Comparison of ENCODE assay signal across 13 cellular contexts in genomic region chr17:43536236-43537088, GRCh38. TPM values are rescaled to one million over a fixed set of nuclear protein-coding genes. Genes with fewer than 3 reads are reported as not detected.
A peak's percentile ranks its signal among the peaks of the same experiment; 100 is the strongest.
DNase-seq lines count a peak whose midpoint lies in the region; ATAC-seq and TF ChIP-seq lines count a peak whose summit lies in the region.
"Had no signal": no experiment of that assay in that cellular context is flagged by ENCODE, and none has a peak within 500 bp of the region (broad histone marks: within the 10 kb centered on the region; RNA-seq: fewer than 3 reads in every experiment).

No MANE protein-coding gene starts in this region.

- DNase-seq in activated naive CD4-positive, alpha-beta T cell treated with anti-CD3 and anti-CD28 coated beads, Interleukin-2, amount 50 U/mL, for 72 hours (ENCODE audit: low spot score in 2 of 2) = no peak
- no peak for DNase-seq in activated naive CD4-positive, alpha-beta T cell (lab: John Stamatoyannopoulos, UW)
- DNase-seq in fibroblast of gingiva (ENCODE audit: low read depth) (peak; percentile 79), type B pancreatic cell (ENCODE audit: extremely low spot score, unreplicated experiment) (no peak), adrenal gland (no peak)
- DNase-seq in activated CD8-positive, alpha-beta memory T cell treated with anti-CD3 and anti-CD28 coated beads for 24 hours = no peak
- DNase-seq: activated CD4-positive, alpha-beta memory T cell treated with anti-CD3 and anti-CD28 coated beads for 36 hours had no signal

- 82 to 88% (median 87%) methylated on average over 7 of the region's 7 CpGs for WGBS in adrenal gland, 4 donors

- H3K4me3 Mint-ChIP-seq in type B pancreatic cell = peak overlapping the region; percentile 40
- H3K4me3 Mint-ChIP-seq: activated CD4-positive, alpha-beta memory T cell treated with anti-CD3 and anti-CD28 coated beads for 36 hours had no signal

- H3K27me3 Mint-ChIP-seq in type B pancreatic cell = peaks cover 7% of the 10 kb centered on the region
- H3K27me3 Mint-ChIP-seq: activated CD4-positive, alpha-beta memory T cell treated with anti-CD3 and anti-CD28 coated beads for 36 hours had no signal

- TF ChIP-seq CTCF in type B pancreatic cell (conservative IDR thresholded peaks at IDR 0.05) (no peak), adrenal gland (IDR thresholded peaks at IDR 0.05) (no peak)

- H3K9me3 Mint-ChIP-seq in activated naive CD4-positive, alpha-beta T cell treated with anti-CD3 and anti-CD28 coated beads, Interleukin-2, amount 50 U/mL, for 72 hours = no peaks in the 10 kb centered on the region
- H3K9me3 Mint-ChIP-seq in type B pancreatic cell = no peaks in the 10 kb centered on the region
- H3K9me3 Mint-ChIP-seq: activated CD4-positive, alpha-beta memory T cell treated with anti-CD3 and anti-CD28 coated beads for 36 hours had no signal

- peak overlapping the region; percentile 15 to 30 for H3K27ac Mint-ChIP-seq in activated naive CD4-positive, alpha-beta T cell treated with anti-CD3 and anti-CD28 coated beads, Interleukin-2, amount 50 U/mL, for 72 hours
- H3K27ac Mint-ChIP-seq in type B pancreatic cell = peak overlapping the region; percentile 94
- H3K27ac Mint-ChIP-seq: activated CD4-positive, alpha-beta memory T cell treated with anti-CD3 and anti-CD28 coated beads for 36 hours had no signal

- H3K36me3 Mint-ChIP-seq in activated naive CD4-positive, alpha-beta T cell treated with anti-CD3 and anti-CD28 coated beads, Interleukin-2, amount 50 U/mL, for 72 hours = no peaks in the 10 kb centered on the region
- no peaks in the 10 kb centered on the region for H3K36me3 Mint-ChIP-seq in type B pancreatic cell
- H3K36me3 Mint-ChIP-seq: activated CD4-positive, alpha-beta memory T cell treated with anti-CD3 and anti-CD28 coated beads for 36 hours had no signal

- TF ChIP-seq POLR2A in adrenal gland (IDR thresholded peaks at IDR 0.05) = no peak

- peaks cover 17% of the 10 kb centered on the region for H3K4me1 Mint-ChIP-seq in type B pancreatic cell (ENCODE audit: unreplicated experiment)

- H3K4me3 ChIP-seq in adrenal gland = no peak overlapping the region
- H3K4me3 ChIP-seq: cardiac muscle cell had no signal

- intact Hi-C loops in adrenal gland (cut with DNase I) = no loop called here

- no peaks in the 10 kb centered on the region for H3K27me3 ChIP-seq in adrenal gland
- H3K27me3 ChIP-seq: cardiac muscle cell had no signal

- peaks cover under 1 to 4% of the 10 kb centered on the region in 2 donors for H3K4me1 ChIP-seq in adrenal gland (replicated peaks in 1 of 2)

- H3K9me3 ChIP-seq in adrenal gland (replicated peaks in 1 of 3) = no peaks in the 10 kb centered on the region

- no peaks in the 10 kb centered on the region for H3K36me3 ChIP-seq in adrenal gland (replicated peaks in 1 of 2)
- H3K36me3 ChIP-seq: cardiac muscle cell had no signal

- no peak overlapping the region for H3K27ac ChIP-seq in adrenal gland
- H3K27ac ChIP-seq: C4-2B, cardiac muscle cell, parathyroid adenoma had no signal

- ATAC-seq in activated naive CD4-positive, alpha-beta T cell treated with anti-CD3 and anti-CD28 coated beads, Interleukin-2, amount 50 U/mL, for 72 hours = peak in 1 of 2 donors; percentile 52
- no peak for ATAC-seq in GM18870 (IDR thresholded peaks at IDR 0.05; ENCODE audit: unreplicated experiment)
- ATAC-seq: Panc1 had no signal

TF ChIP-seq in PFSK-1, 5 proteins besides CTCF, POLR2A, EP300 and RAD21:
- no peak for TF ChIP-seq SIN3A (IDR thresholded peaks at IDR 0.05; ENCODE audit: borderline replicate concordance, insufficient read depth, low read length)
- TF ChIP-seq TAF1 (IDR thresholded peaks at IDR 0.05; ENCODE audit: borderline replicate concordance, insufficient read depth, low read length) = peak; percentile 37; the same call in 1 of the 2 replicates
- no peak for TF ChIP-seq FOXP2 (optimal IDR thresholded peaks at IDR 0.05; ENCODE audit: borderline replicate concordance, extremely low read depth, extremely low read length, insufficient read depth)
- TF ChIP-seq POLR2AphosphoS5 (IDR thresholded peaks at IDR 0.05; ENCODE audit: low read depth, low read length) = peak; percentile 71; the same call in 1 of the 2 replicates
- TF ChIP-seq, protein P1, sequence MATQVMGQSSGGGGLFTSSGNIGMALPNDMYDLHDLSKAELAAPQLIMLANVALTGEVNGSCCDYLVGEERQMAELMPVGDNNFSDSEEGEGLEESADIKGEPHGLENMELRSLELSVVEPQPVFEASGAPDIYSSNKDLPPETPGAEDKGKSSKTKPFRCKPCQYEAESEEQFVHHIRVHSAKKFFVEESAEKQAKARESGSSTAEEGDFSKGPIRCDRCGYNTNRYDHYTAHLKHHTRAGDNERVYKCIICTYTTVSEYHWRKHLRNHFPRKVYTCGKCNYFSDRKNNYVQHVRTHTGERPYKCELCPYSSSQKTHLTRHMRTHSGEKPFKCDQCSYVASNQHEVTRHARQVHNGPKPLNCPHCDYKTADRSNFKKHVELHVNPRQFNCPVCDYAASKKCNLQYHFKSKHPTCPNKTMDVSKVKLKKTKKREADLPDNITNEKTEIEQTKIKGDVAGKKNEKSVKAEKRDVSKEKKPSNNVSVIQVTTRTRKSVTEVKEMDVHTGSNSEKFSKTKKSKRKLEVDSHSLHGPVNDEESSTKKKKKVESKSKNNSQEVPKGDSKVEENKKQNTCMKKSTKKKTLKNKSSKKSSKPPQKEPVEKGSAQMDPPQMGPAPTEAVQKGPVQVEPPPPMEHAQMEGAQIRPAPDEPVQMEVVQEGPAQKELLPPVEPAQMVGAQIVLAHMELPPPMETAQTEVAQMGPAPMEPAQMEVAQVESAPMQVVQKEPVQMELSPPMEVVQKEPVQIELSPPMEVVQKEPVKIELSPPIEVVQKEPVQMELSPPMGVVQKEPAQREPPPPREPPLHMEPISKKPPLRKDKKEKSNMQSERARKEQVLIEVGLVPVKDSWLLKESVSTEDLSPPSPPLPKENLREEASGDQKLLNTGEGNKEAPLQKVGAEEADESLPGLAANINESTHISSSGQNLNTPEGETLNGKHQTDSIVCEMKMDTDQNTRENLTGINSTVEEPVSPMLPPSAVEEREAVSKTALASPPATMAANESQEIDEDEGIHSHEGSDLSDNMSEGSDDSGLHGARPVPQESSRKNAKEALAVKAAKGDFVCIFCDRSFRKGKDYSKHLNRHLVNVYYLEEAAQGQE (IDR thresholded peaks at IDR 0.05; ENCODE audit: insufficient read depth in 1 of 2, low read depth in 2 of 2, low read length in 2 of 2) = 0 out of 4 replicates have a peak, but pooled peaks of 1 of the 2 experiments have one; percentile 22

RNA-seq across cellular contexts. Expression of gene ETV4, which starts 9.7 kb away (rescaled TPM):
- total RNA-seq in activated naive CD4-positive, alpha-beta T cell treated with anti-CD3 and anti-CD28 coated beads, Interleukin-2, amount 50 U/mL, for 72 hours = 1 to 10 TPM in 1 of 2 donors, under 1 TPM in 1; 0.32 to 2.2 TPM
- polyA plus RNA-seq in PFSK-1 (2012; ENCODE audit: insufficient read length, low read depth) = 1,977 TPM
- 18.3 and 28.2 TPM in 2 replicates for total RNA-seq in type B pancreatic cell (ENCODE audit: low replicate concordance)
- total RNA-seq in adrenal gland = 1 to 10 TPM in 6 of 8 donors, under 1 TPM in 2; 0.26 to 3.5 (median 2.2) TPM
- 1 to 10 TPM; 1.9 to 6.6 (median 1.9) TPM for polyA plus RNA-seq in adrenal gland

RNA-seq across cellular contexts. Expression of gene DHX8, which starts 52.7 kb away (rescaled TPM):
- 10 to 100 TPM; 42.6 to 71.0 TPM for total RNA-seq in activated naive CD4-positive, alpha-beta T cell treated with anti-CD3 and anti-CD28 coated beads, Interleukin-2, amount 50 U/mL, for 72 hours
- 34.0 TPM for polyA plus RNA-seq in PFSK-1 (2012; ENCODE audit: insufficient read length, low read depth)
- total RNA-seq in type B pancreatic cell (ENCODE audit: low replicate concordance) (50.1 and 56.8 TPM in 2 replicates), adrenal gland (10 to 100 TPM; 15.2 to 43.6 (median 33.5) TPM)
- polyA plus RNA-seq in adrenal gland = 10 to 100 TPM; 28.9 to 37.7 (median 30.9) TPM
